In the genomic region with DNA sequence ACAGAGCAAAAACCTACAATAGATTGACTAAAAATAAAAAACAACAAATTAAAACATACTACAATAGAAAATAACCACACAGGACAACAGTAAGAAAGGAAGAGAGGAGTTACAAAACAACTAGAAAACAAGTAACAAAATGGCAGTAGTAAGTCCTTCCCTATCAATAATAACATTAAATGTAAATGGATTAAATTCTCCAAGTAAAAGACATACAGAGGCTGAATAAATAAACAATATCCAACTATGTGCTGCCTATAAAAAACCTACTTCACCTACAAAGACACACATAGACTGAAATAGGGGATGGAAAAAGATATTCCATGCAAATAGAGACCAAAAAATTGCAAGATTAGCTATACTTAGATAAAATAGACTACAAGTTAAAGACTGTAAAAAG, we compare ENCODE assay signal across 8 cellular contexts. TPM values are rescaled to one million over a fixed set of nuclear protein-coding genes. Genes with fewer than 3 reads are reported as not detected.
"Had no signal": no experiment of that assay in that cellular context is flagged by ENCODE, and none has a peak within 500 bp of the region (broad histone marks: within the 10 kb centered on the region; RNA-seq: fewer than 3 reads in every experiment).

No MANE protein-coding gene starts in this region.

- H3K9ac ChIP-seq: KMS-11 had no signal

- ATAC-seq: HepG2 had no signal

- DNase-seq: IMR-90, KBM-7, KG1 had no signal

- H3K27ac ChIP-seq: HL-60, KMS-11 had no signal

- FAIRE-seq: HepG2, HTR-8/SVneo had no signal

- H3K4me2 ChIP-seq: KMS-11 had no signal

RNA-seq across cellular contexts. Expression of gene RASSF10, which starts 57.0 kb away (rescaled TPM):
- total RNA-seq: HepG2, IMR-90 had no signal
- polyA plus RNA-seq: HepG2, IgD-negative memory B cell, IMR-90 had no signal
